14 cellular contexts compared by ENCODE assay signal in genomic region chr9:5825223-5825622, GRCh38.
"Had no signal": no experiment of that assay in that cellular context is flagged by ENCODE, and none has a peak within 500 bp of the region (broad histone marks: within the 10 kb centered on the region; RNA-seq: fewer than 3 reads in every experiment).

No MANE protein-coding gene starts in this region.

- H3K27ac ChIP-seq: cardiac muscle cell, esophagus squamous epithelium, SJSA1, WERI-Rb-1 had no signal

- DNase-seq: activated CD4-positive, alpha-beta T cell treated with anti-CD3 and anti-CD28 coated beads for 4 hours; activated naive CD8-positive, alpha-beta T cell treated with anti-CD3 and anti-CD28 coated beads, Interleukin-2, amount 50 U/mL, for 24 hours; activated T-cell treated with anti-CD3 and anti-CD28 coated beads, Interleukin-2, amount 50 U/mL, for 24 hours; esophagus squamous epithelium; foreskin fibroblast; mammary epithelial cell; stimulated activated CD4-positive, alpha-beta T cell treated with anti-CD3 and anti-CD28 coated beads, Interleukin-4, amount 100 ng/mL, for 4 hours; T1000; WERI-Rb-1 had no signal

- H3K4me3 Mint-ChIP-seq: activated naive CD8-positive, alpha-beta T cell treated with anti-CD3 and anti-CD28 coated beads, Interleukin-2, amount 50 U/mL, for 24 hours; activated T-cell treated with anti-CD3 and anti-CD28 coated beads, Interleukin-2, amount 50 U/mL, for 24 hours; type B pancreatic cell had no signal

- H3K4me3 ChIP-seq: cardiac muscle cell, esophagus squamous epithelium, SJSA1 had no signal

- H3K27me3 ChIP-seq: cardiac muscle cell, esophagus squamous epithelium, SJSA1 had no signal

- ATAC-seq: activated naive CD8-positive, alpha-beta T cell treated with anti-CD3 and anti-CD28 coated beads, Interleukin-2, amount 50 U/mL, for 24 hours; left lobe of liver had no signal

- H3K4me1 ChIP-seq: esophagus squamous epithelium, SJSA1 had no signal

- H3K9me3 Mint-ChIP-seq: activated naive CD8-positive, alpha-beta T cell treated with anti-CD3 and anti-CD28 coated beads, Interleukin-2, amount 50 U/mL, for 24 hours; activated T-cell treated with anti-CD3 and anti-CD28 coated beads, Interleukin-2, amount 50 U/mL, for 24 hours; type B pancreatic cell had no signal

- FAIRE-seq: astrocyte had no signal

- H3K36me3 ChIP-seq: SJSA1 had no signal

- H3K27ac Mint-ChIP-seq: activated naive CD8-positive, alpha-beta T cell treated with anti-CD3 and anti-CD28 coated beads, Interleukin-2, amount 50 U/mL, for 24 hours; activated T-cell treated with anti-CD3 and anti-CD28 coated beads, Interleukin-2, amount 50 U/mL, for 24 hours had no signal

- H3K9me3 ChIP-seq: esophagus squamous epithelium, SJSA1 had no signal

- H3K27me3 Mint-ChIP-seq: activated naive CD8-positive, alpha-beta T cell treated with anti-CD3 and anti-CD28 coated beads, Interleukin-2, amount 50 U/mL, for 24 hours; activated T-cell treated with anti-CD3 and anti-CD28 coated beads, Interleukin-2, amount 50 U/mL, for 24 hours; type B pancreatic cell had no signal
